Comparison of ENCODE assay signal across 18 cellular contexts in genomic region chr4:7160439-7160838, GRCh38. TPM values are rescaled to one million over a fixed set of nuclear protein-coding genes. Genes with fewer than 3 reads are reported as not detected.
DNase-seq lines count a peak whose midpoint lies in the region; ATAC-seq and TF ChIP-seq lines count a peak whose summit lies in the region.
"Had no signal": no experiment of that assay in that cellular context is flagged by ENCODE, and none has a peak within 500 bp of the region (broad histone marks: within the 10 kb centered on the region; RNA-seq: fewer than 3 reads in every experiment).

No MANE protein-coding gene starts in this region.

- peaks cover 45% of the 10 kb centered on the region for H3K27me3 Mint-ChIP-seq in activated CD8-positive, alpha-beta memory T cell treated with anti-CD3 and anti-CD28 coated beads, Interleukin-2, amount 10 ng/mL, durations not matched to agents 7 days and 5 days
- H3K27me3 Mint-ChIP-seq in nephron (ENCODE audit: low read depth) (peaks cover 3% of the 10 kb centered on the region), type B pancreatic cell (peaks cover 22% of the 10 kb centered on the region)

- no peak overlapping the region for H3K4me3 Mint-ChIP-seq in activated CD8-positive, alpha-beta memory T cell treated with anti-CD3 and anti-CD28 coated beads, Interleukin-2, amount 10 ng/mL, durations not matched to agents 7 days and 5 days
- no peak overlapping the region for H3K4me3 Mint-ChIP-seq in nephron
- no peak overlapping the region for H3K4me3 Mint-ChIP-seq in type B pancreatic cell
- H3K4me3 Mint-ChIP-seq: activated CD4-positive, alpha-beta T cell treated with anti-CD3 and anti-CD28 coated beads for 36 hours; GM23338; IgD-negative memory B cell had no signal

- CTCF ChIA-PET in activated CD8-positive, alpha-beta memory T cell treated with anti-CD3 and anti-CD28 coated beads, Interleukin-2, amount 10 ng/mL, durations not matched to agents 7 days and 5 days (lab: Charles Lee): no interaction called here

- ATAC-seq in activated CD8-positive, alpha-beta memory T cell treated with anti-CD3 and anti-CD28 coated beads, Interleukin-2, amount 10 ng/mL, durations not matched to agents 7 days and 5 days: no peak
- ATAC-seq in GM21528 (IDR thresholded peaks at IDR 0.05; ENCODE audit: low FRiP score, unreplicated experiment): no peak
- ATAC-seq: activated CD4-positive, alpha-beta T cell treated with anti-CD3 and anti-CD28 coated beads for 36 hours; GM23338; left lobe of liver had no signal

- peak; percentile 23 for DNase-seq in activated CD8-positive, alpha-beta memory T cell treated with anti-CD3 and anti-CD28 coated beads, Interleukin-2, amount 50 U/mL, for 48 hours
- DNase-seq in activated CD8-positive, alpha-beta memory T cell treated with anti-CD3 and anti-CD28 coated beads, Interleukin-2, amount 10 ng/mL, durations not matched to agents 7 days and 5 days: no peak
- DNase-seq in cardiac septum (ENCODE audit: low spot score) (peak; percentile 73), type B pancreatic cell (ENCODE audit: extremely low spot score, unreplicated experiment) (no peak), inferior parietal cortex (ENCODE audit: extremely low spot score) (no peak), activated gamma-delta T cell (lab: John Stamatoyannopoulos, UW) (no peak)
- DNase-seq: activated CD4-positive, alpha-beta T cell treated with anti-CD3 and anti-CD28 coated beads for 36 hours; activated CD8-positive, alpha-beta memory T cell treated with anti-CD3 and anti-CD28 coated beads, Interleukin-2, amount 50 U/mL, for 4 hours; activated naive CD4-positive, alpha-beta T cell treated with Interleukin-2 at 50 U/mL for 16 hours; NCI-H1694 treated with DMSO at 0.1 percent for 48 hours; NCI-H2227 treated with DMSO at 0.1 percent for 48 hours; stimulated activated CD4-positive, alpha-beta T cell treated with anti-CD3 and anti-CD28 coated beads, Interleukin-12 subunit alpha, Interleukin-12 subunit beta, amount 100 ng/mL, for 4 hours had no signal

- no peak overlapping the region for H3K27ac Mint-ChIP-seq in activated CD8-positive, alpha-beta memory T cell treated with anti-CD3 and anti-CD28 coated beads, Interleukin-2, amount 10 ng/mL, durations not matched to agents 7 days and 5 days
- H3K27ac Mint-ChIP-seq in nephron: peak overlapping the region; percentile 62 to 89 (median 67)
- peak overlapping the region; percentile 16 for H3K27ac Mint-ChIP-seq in type B pancreatic cell
- H3K27ac Mint-ChIP-seq: activated CD4-positive, alpha-beta T cell treated with anti-CD3 and anti-CD28 coated beads for 36 hours; GM23338; IgD-negative memory B cell had no signal

- intact Hi-C loops in cardiac septum (cut with DNase I): no loop called here

- H3K36me3 Mint-ChIP-seq in activated CD8-positive, alpha-beta memory T cell treated with anti-CD3 and anti-CD28 coated beads, Interleukin-2, amount 10 ng/mL, durations not matched to agents 7 days and 5 days: no peaks in the 10 kb centered on the region
- H3K36me3 Mint-ChIP-seq in nephron (ENCODE audit: low read depth) (no peaks in the 10 kb centered on the region), type B pancreatic cell (no peaks in the 10 kb centered on the region)

- no peaks in the 10 kb centered on the region for H3K9me3 Mint-ChIP-seq in activated CD8-positive, alpha-beta memory T cell treated with anti-CD3 and anti-CD28 coated beads, Interleukin-2, amount 10 ng/mL, durations not matched to agents 7 days and 5 days (ENCODE audit: low read depth)
- H3K9me3 Mint-ChIP-seq in nephron (no peaks in the 10 kb centered on the region), type B pancreatic cell (no peaks in the 10 kb centered on the region)
- H3K9me3 Mint-ChIP-seq: GM23338, IgD-negative memory B cell had no signal

- TF ChIP-seq CTCF in nephron (IDR thresholded peaks at IDR 0.05; ENCODE audit: unreplicated experiment in 3 of 3): no peak
- no peak for TF ChIP-seq CTCF in type B pancreatic cell (conservative IDR thresholded peaks at IDR 0.05)

- H3K4me1 Mint-ChIP-seq in activated CD8-positive, alpha-beta memory T cell treated with anti-CD3 and anti-CD28 coated beads, Interleukin-2, amount 10 ng/mL, durations not matched to agents 7 days and 5 days: no peaks in the 10 kb centered on the region
- peaks cover 69% of the 10 kb centered on the region for H3K4me1 Mint-ChIP-seq in nephron
- peaks cover 45% of the 10 kb centered on the region for H3K4me1 Mint-ChIP-seq in type B pancreatic cell (ENCODE audit: unreplicated experiment)
- H3K4me1 Mint-ChIP-seq: activated CD4-positive, alpha-beta T cell treated with anti-CD3 and anti-CD28 coated beads for 36 hours; IgD-negative memory B cell had no signal

RNA-seq across cellular contexts. Expression of gene SORCS2, which starts 31.9 kb away (rescaled TPM):
- under 1 TPM; 0.05 to 0.06 TPM for total RNA-seq in activated CD8-positive, alpha-beta memory T cell treated with anti-CD3 and anti-CD28 coated beads, Interleukin-2, amount 10 ng/mL, durations not matched to agents 7 days and 5 days
- total RNA-seq in cardiac septum (6.9 TPM), type B pancreatic cell (ENCODE audit: low replicate concordance) (13.4 and 24.0 TPM in 2 replicates)
- total RNA-seq: endothelial cell of umbilical vein had no signal

Comparison
In these comparisons a context has a peak if more than half of its experiments do, and no peak if none do; other contexts are left out.
1. DNase-seq: peak in activated CD8-positive, alpha-beta memory T cell treated with anti-CD3 and anti-CD28 coated beads, Interleukin-2, amount 50 U/mL, for 48 hours (single experiment) and cardiac septum (single experiment); none in activated CD8-positive, alpha-beta memory T cell treated with anti-CD3 and anti-CD28 coated beads, Interleukin-2, amount 10 ng/mL, durations not matched to agents 7 days and 5 days (single experiment), type B pancreatic cell (single experiment), inferior parietal cortex (single experiment) and activated gamma-delta T cell (single experiment).